Comparison of ENCODE assay signal across 15 cellular contexts in the genomic region with DNA sequence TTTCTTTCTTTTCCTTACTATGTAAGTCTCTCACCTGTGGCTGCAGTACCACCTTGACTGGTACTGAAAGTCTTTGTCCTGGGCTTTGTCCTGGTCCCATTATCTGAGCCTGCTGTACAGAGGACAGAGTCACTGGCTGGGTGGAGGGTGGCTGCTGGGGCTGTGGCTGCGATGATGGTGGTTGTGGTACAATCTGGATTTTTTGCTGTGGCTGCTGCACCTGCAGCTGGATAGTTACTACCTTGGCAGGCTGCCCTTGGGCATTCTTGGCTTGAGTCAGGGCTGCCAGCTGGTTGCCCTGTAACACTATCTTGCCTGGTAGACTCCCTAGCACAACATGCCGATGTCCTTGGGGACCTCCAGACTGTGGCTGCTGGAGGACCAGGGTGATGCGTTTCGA. TPM values are rescaled to one million over a fixed set of nuclear protein-coding genes. Genes with fewer than 3 reads are reported as not detected.
DNase-seq lines count a peak whose midpoint lies in the region; ATAC-seq and TF ChIP-seq lines count a peak whose summit lies in the region.
"Had no signal": no experiment of that assay in that cellular context is flagged by ENCODE, and none has a peak within 500 bp of the region (broad histone marks: within the 10 kb centered on the region; RNA-seq: fewer than 3 reads in every experiment).

No MANE protein-coding gene starts in this region.

- H3K4me1 ChIP-seq in mucosa of descending colon (ENCODE audit: low read depth), result no peaks in the 10 kb centered on the region
- H3K4me1 ChIP-seq: BE2C, colonic mucosa had no signal

- no peak overlapping the region for H3K4me3 ChIP-seq in mucosa of descending colon
- H3K4me3 ChIP-seq: colonic mucosa had no signal

- ATAC-seq in T-helper 17 cell (no peak), mucosa of descending colon (peak; percentile 9), GM18505 (IDR thresholded peaks at IDR 0.05; ENCODE audit: unreplicated experiment) (no peak)
- ATAC-seq: activated T-cell treated with anti-CD3 and anti-CD28 coated beads, Interleukin-2, amount 50 U/mL, for 72 hours had no signal

- no peak for TF ChIP-seq POLR2A in GM18505 (IDR thresholded peaks at IDR 0.05; ENCODE audit: borderline replicate concordance, extremely low read depth, insufficient read depth, insufficient read length)

- H3K4me3 Mint-ChIP-seq in T-helper 17 cell, result peak overlapping the region; percentile 21
- H3K4me3 Mint-ChIP-seq: activated CD4-positive, alpha-beta T cell treated with anti-CD3 and anti-CD28 coated beads, Interleukin-2, amount 10 ng/mL, durations not matched to agents 7 days and 5 days; activated T-cell treated with anti-CD3 and anti-CD28 coated beads, Interleukin-2, amount 50 U/mL, for 72 hours; T-helper 2 cell treated with Interferon-gamma antibody and Interleukin-4, amounts not matched to agents 5 μg/mL and 100 μg/mL, for 36 hours had no signal

- no peaks in the 10 kb centered on the region for H3K9me3 ChIP-seq in T-helper 17 cell (ENCODE audit: control insufficient read depth, low read length, poor library complexity, severe bottlenecking)
- no peaks in the 10 kb centered on the region for H3K9me3 ChIP-seq in mucosa of descending colon
- H3K9me3 ChIP-seq: BE2C, colonic mucosa had no signal

- H3K27ac Mint-ChIP-seq in T-helper 17 cell, result no peak overlapping the region
- H3K27ac Mint-ChIP-seq: activated CD4-positive, alpha-beta T cell treated with anti-CD3 and anti-CD28 coated beads, Interleukin-2, amount 10 ng/mL, durations not matched to agents 7 days and 5 days; activated T-cell treated with anti-CD3 and anti-CD28 coated beads, Interleukin-2, amount 50 U/mL, for 72 hours; T-helper 2 cell treated with Interferon-gamma antibody and Interleukin-4, amounts not matched to agents 5 μg/mL and 100 μg/mL, for 36 hours had no signal

- no peaks in the 10 kb centered on the region for H3K27me3 Mint-ChIP-seq in T-helper 17 cell
- H3K27me3 Mint-ChIP-seq: activated CD4-positive, alpha-beta T cell treated with anti-CD3 and anti-CD28 coated beads, Interleukin-2, amount 10 ng/mL, durations not matched to agents 7 days and 5 days had no signal

- intact Hi-C loops in mucosa of descending colon (cut with DNase I, micrococcal nuclease), result no loop called here

- H3K36me3 Mint-ChIP-seq in T-helper 17 cell (ENCODE audit: low read depth), result peaks cover 7% of the 10 kb centered on the region

- TF ChIP-seq CTCF in mucosa of descending colon (IDR thresholded peaks at IDR 0.05), result no peak

- peaks cover 19% of the 10 kb centered on the region for H3K36me3 ChIP-seq in mucosa of descending colon (ENCODE audit: low read depth)

- DNase-seq in Daoy (ENCODE audit: low read depth) (peak; percentile 10), NCI-H1694 treated with DMSO at 0.1 percent for 48 hours (lab: John Stamatoyannopoulos, UW) (peak; percentile 75), T-helper 17 cell (no peak), mucosa of descending colon (peak in 1 of 3 donors; percentile 15), hepatic stellate cell (ENCODE audit: low spot score) (no peak), T-helper 9 cell (no peak)
- DNase-seq: activated CD4-positive, alpha-beta T cell treated with anti-CD3 and anti-CD28 coated beads, Interleukin-2, amount 10 ng/mL, durations not matched to agents 7 days and 5 days; activated T-cell treated with anti-CD3 and anti-CD28 coated beads, Interleukin-2, amount 50 U/mL, for 72 hours; BE2C; colonic mucosa; DMS153; NCI-H526 treated with DMSO at 0.1 percent for 48 hours; stimulated activated naive CD4-positive, alpha-beta T cell had no signal

- H3K4me1 Mint-ChIP-seq in T-helper 17 cell, result peaks cover 11% of the 10 kb centered on the region

RNA-seq across cellular contexts. Expression of a gene that starts 27.0 kb away (rescaled TPM):
- 42.4 and 42.6 TPM in 2 replicates for total RNA-seq in Daoy (2014; rRNA removed; shearing (Covaris generic))
- total RNA-seq in T-helper 17 cell (100 to 1,000 TPM; 128 to 131 TPM), mucosa of descending colon (10 to 100 TPM; 54.3 to 69.1 (median 60.5) TPM)

RNA-seq across cellular contexts. Expression of a gene that starts 45.1 kb away (rescaled TPM):
- total RNA-seq in Daoy (2014; rRNA removed; shearing (Covaris generic)), result 196 and 201 TPM in 2 replicates
- total RNA-seq in T-helper 17 cell (10 to 100 TPM; 47.5 to 50.7 TPM), mucosa of descending colon (10 to 100 TPM; 36.5 to 63.3 (median 48.1) TPM)

RNA-seq across cellular contexts. Expression of a gene that starts 47.8 kb away (rescaled TPM):
- total RNA-seq in Daoy (2014; rRNA removed; shearing (Covaris generic)), result 15.8 and 32.9 TPM in 2 replicates
- total RNA-seq in T-helper 17 cell (10 to 100 TPM; 35.3 to 42.6 TPM), mucosa of descending colon (10 to 100 TPM; 18.9 to 29.1 (median 19.1) TPM)

RNA-seq across cellular contexts. Expression of a gene that starts 48.1 kb away (rescaled TPM):
- total RNA-seq in Daoy (2014; rRNA removed; shearing (Covaris generic)), result 19.2 and 25.5 TPM in 2 replicates
- total RNA-seq in T-helper 17 cell (100 to 1,000 TPM in 1 of 2 donors, 10 to 100 TPM in 1; 97.3 to 110 TPM), mucosa of descending colon (10 to 100 TPM; 72.9 to 91.6 (median 78.4) TPM)

Comparison
In these comparisons a context has a peak if more than half of its experiments do, and no peak if none do; other contexts are left out.
1. DNase-seq: peak in Daoy (single experiment) and NCI-H1694 treated with DMSO at 0.1 percent for 48 hours (single experiment); none in T-helper 17 cell (0 of 3), hepatic stellate cell (single experiment) and T-helper 9 cell (single experiment).